In the genomic region with DNA sequence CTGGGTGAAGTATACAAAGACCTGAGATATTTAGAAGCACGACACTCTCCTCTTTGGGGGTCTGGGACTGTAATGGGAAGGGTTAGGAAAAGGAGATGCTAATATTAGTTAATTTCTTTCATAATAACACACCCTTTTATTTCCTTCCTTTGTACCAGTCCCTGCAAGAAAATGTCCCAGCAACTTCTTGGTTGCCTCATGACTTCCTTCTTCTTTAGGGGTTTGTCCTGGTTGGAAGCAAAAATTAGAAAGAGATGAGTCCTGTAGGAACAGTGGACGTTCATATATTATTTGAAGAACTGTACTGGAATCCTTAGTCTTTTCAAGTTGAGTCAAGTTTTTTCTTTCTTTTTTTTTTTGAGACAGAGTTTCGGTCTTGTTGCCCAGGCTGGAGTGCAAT, we compare ENCODE assay signal across 17 cellular contexts.
DNase-seq lines count a peak whose midpoint lies in the region; ATAC-seq and TF ChIP-seq lines count a peak whose summit lies in the region.
"Had no signal": no experiment of that assay in that cellular context is flagged by ENCODE, and none has a peak within 500 bp of the region (broad histone marks: within the 10 kb centered on the region; RNA-seq: fewer than 3 reads in every experiment).

No MANE protein-coding gene starts in this region.

- ATAC-seq in Right ventricle myocardium inferior (peak; percentile 21), left cardiac atrium (no peak), DND-41 (ENCODE audit: insufficient read depth, low read depth) (no peak), gastroesophageal sphincter (peak; percentile 17), sciatic nerve (no peak)
- ATAC-seq: CD8-positive, alpha-beta T cell had no signal

- peaks cover 21% of the 10 kb centered on the region; the same call in 1 of the 2 replicates for H3K9me3 ChIP-seq in BLaER1
- H3K9me3 ChIP-seq in DND-41 (ENCODE audit: insufficient read depth, low read length, severe bottlenecking) = no peaks in the 10 kb centered on the region
- no peaks in the 10 kb centered on the region for H3K9me3 ChIP-seq in gastroesophageal sphincter
- H3K9me3 ChIP-seq: HAP-1 had no signal

- no peaks in the 10 kb centered on the region for H3K27me3 ChIP-seq in BLaER1
- no peaks in the 10 kb centered on the region for H3K27me3 ChIP-seq in DND-41 (ENCODE audit: insufficient read depth, low read length, poor library complexity)
- no peaks in the 10 kb centered on the region for H3K27me3 ChIP-seq in gastroesophageal sphincter

- WGBS in gastroesophageal sphincter (ENCODE audit: low coverage in 1 of 2), 2 donors = 84 to 85% methylated on average over 2 to 3 of the region's 3 CpGs

- no peak for TF ChIP-seq CTCF in DND-41 (IDR thresholded peaks at IDR 0.05; ENCODE audit: borderline replicate concordance, extremely low read depth, low read length, poor library complexity, severe bottlenecking)
- TF ChIP-seq CTCF in gastroesophageal sphincter (IDR thresholded peaks at IDR 0.05) = no peak

- intact Hi-C loops in Right ventricle myocardium inferior (cut with DNase I) = no loop called here
- intact Hi-C loops in left cardiac atrium (cut with DNase I) = no loop called here
- intact Hi-C loops in sciatic nerve (cut with DNase I) = no loop called here

- H4K20me1 ChIP-seq in BLaER1 (no peaks in the 10 kb centered on the region), DND-41 (ENCODE audit: insufficient read depth, low read length) (no peaks in the 10 kb centered on the region)

- TF ChIP-seq EP300 in gastroesophageal sphincter (IDR thresholded peaks at IDR 0.05) = no peak

- TF ChIP-seq POLR2A in gastroesophageal sphincter (IDR thresholded peaks at IDR 0.05) = no peak

- no peaks in the 10 kb centered on the region for H3K79me2 ChIP-seq in DND-41 (ENCODE audit: insufficient read depth, low read length)

- H2AFZ ChIP-seq in DND-41 (ENCODE audit: low read depth, low read length) = 0 out of 2 replicates have a peak overlapping the region, but pooled peaks have one; percentile 24

- H3K36me3 ChIP-seq in BLaER1 (no peaks in the 10 kb centered on the region), DND-41 (ENCODE audit: insufficient read depth, low read length) (no peaks in the 10 kb centered on the region), gastroesophageal sphincter (no peaks in the 10 kb centered on the region)
- H3K36me3 ChIP-seq: HAP-1 had no signal

- DNase-seq in Right ventricle myocardium inferior (ENCODE audit: missing footprints) = no peak
- no peak for DNase-seq in left cardiac atrium
- no peak for DNase-seq in DND-41
- DNase-seq in sciatic nerve (ENCODE audit: low spot score) = no peak
- no peak for DNase-seq in caudate nucleus (lab: John Stamatoyannopoulos, UW)
- no peak for DNase-seq in NCI-H748 (lab: John Stamatoyannopoulos, UW; ENCODE audit: unreplicated experiment)
- DNase-seq: C1 segment of cervical spinal cord; CD8-positive, alpha-beta T cell; DMS 273 treated with DMSO at 0.1 percent for 48 hours; DMS79; GF-D8; GOT3; HFFc6 had no signal

- H3K4me3 ChIP-seq in BLaER1 (no peak overlapping the region), DND-41 (ENCODE audit: low read depth in 1 of 2, low read length in 2 of 2) (no peak overlapping the region), gastroesophageal sphincter (no peak overlapping the region)
- H3K4me3 ChIP-seq: HAP-1 had no signal

- H3K9ac ChIP-seq in BLaER1 = no peak overlapping the region
- H3K9ac ChIP-seq in DND-41 (ENCODE audit: low read depth, low read length) = no peak overlapping the region

- H3K27ac ChIP-seq in BLaER1 (no peak overlapping the region; the same call in 1 of the 2 replicates), DND-41 (ENCODE audit: low read length) (no peak overlapping the region; the same call in 1 of the 2 replicates), gastroesophageal sphincter (no peak overlapping the region), caudate nucleus (ENCODE audit: low read depth, low read length) (no peak overlapping the region)
- H3K27ac ChIP-seq: 22Rv1 had no signal

- H3K4me2 ChIP-seq in BLaER1 (peak overlapping the region; percentile 66), DND-41 (ENCODE audit: insufficient read depth, low read length) (no peak overlapping the region)

- H3K4me1 ChIP-seq in BLaER1 (peaks cover 45% of the 10 kb centered on the region), DND-41 (ENCODE audit: insufficient read depth, low read length) (peaks cover 33% of the 10 kb centered on the region), gastroesophageal sphincter (peaks cover 0 to 6% (median 0%) of the 10 kb centered on the region in 3 donors)

Comparison
In these comparisons a context has a peak if more than half of its experiments do, and no peak if none do; other contexts are left out.
1. ATAC-seq: peak in Right ventricle myocardium inferior (single experiment) and gastroesophageal sphincter (single experiment); none in left cardiac atrium (0 of 2), DND-41 (single experiment) and sciatic nerve (single experiment).